ENCODE assay signal across 8 cellular contexts in genomic region chr19:51926784-51927741, GRCh38. TPM values are rescaled to one million over a fixed set of nuclear protein-coding genes. Genes with fewer than 3 reads are reported as not detected.
DNase-seq lines count a peak whose midpoint lies in the region; ATAC-seq and TF ChIP-seq lines count a peak whose summit lies in the region.

ZNF613 (plus strand) TSS chr19:51927472; CDS start chr19:51936221, 8,749 bp downstream.

- ATAC-seq in HG02642 (IDR thresholded peaks at IDR 0.05; ENCODE audit: poor library complexity, unreplicated experiment): peak; percentile 93

- TF ChIP-seq CTCF in GM10266 (IDR thresholded peaks at IDR 0.05; ENCODE audit: control insufficient read depth, insufficient read depth, low read depth, missing control alignments): no peak
- peak in 1 of 2 donors; percentile 47 for TF ChIP-seq CTCF in right atrium auricular region (IDR thresholded peaks at IDR 0.05)
- TF ChIP-seq CTCF in prostate gland (IDR thresholded peaks at IDR 0.05): peak in 1 of 4 experiments; percentile 54

- intact Hi-C loops in prostate gland (cut with DNase I): loop anchor here (2.0 to 5.0 kb wide), 2 partner anchors 22 to 60 kb away; partner anchors contain the start of genes ZNF350 and ZNF649

- H3K27me3 Mint-ChIP-seq in T-helper 1 cell treated with Interleukin-12 subunit alpha and Interleukin-12 subunit beta and Interleukin-4 antibody, amounts not matched to agents 30 μg/mL and 1 μg/mL, for 36 hours (ENCODE audit: low read depth): no peaks in the 10 kb centered on the region

- H3K27ac Mint-ChIP-seq in T-helper 1 cell treated with Interleukin-12 subunit alpha and Interleukin-12 subunit beta and Interleukin-4 antibody, amounts not matched to agents 30 μg/mL and 1 μg/mL, for 36 hours: peak within 1 kb of the TSS; percentile 92

- H3K27ac ChIP-seq in right atrium auricular region: peak within 1 kb of the TSS; percentile 87 to 88
- H3K27ac ChIP-seq in prostate gland: peak within 1 kb of the TSS; percentile 90
- H3K27ac ChIP-seq in urinary bladder (ENCODE audit: low read depth): peak within 1 kb of the TSS; percentile 63

- peak within 1 kb of the TSS; percentile 99 for H3K4me3 Mint-ChIP-seq in T-helper 1 cell treated with Interleukin-12 subunit alpha and Interleukin-12 subunit beta and Interleukin-4 antibody, amounts not matched to agents 30 μg/mL and 1 μg/mL, for 36 hours

- H3K36me3 Mint-ChIP-seq in T-helper 1 cell treated with Interleukin-12 subunit alpha and Interleukin-12 subunit beta and Interleukin-4 antibody, amounts not matched to agents 30 μg/mL and 1 μg/mL, for 36 hours (ENCODE audit: low read depth): peaks cover 41% of the 10 kb centered on the region

- peaks cover 75% of the 10 kb centered on the region for H3K9me3 Mint-ChIP-seq in T-helper 1 cell treated with Interleukin-12 subunit alpha and Interleukin-12 subunit beta and Interleukin-4 antibody, amounts not matched to agents 30 μg/mL and 1 μg/mL, for 36 hours

- peak; percentile 85 for DNase-seq in GM10266 (ENCODE audit: extremely low spot score)
- DNase-seq in NCI-H1436 (lab: John Stamatoyannopoulos, UW): peak; percentile 94
- DNase-seq in anterior cingulate cortex (lab: John Stamatoyannopoulos, UW): peak; percentile 58 to 98 (median 89)
- DNase-seq in right atrium auricular region (ENCODE audit: low spot score): peak; percentile 88
- peak; percentile 89 for DNase-seq in prostate gland (ENCODE audit: low spot score)

- H3K27me3 ChIP-seq in right atrium auricular region (no peaks in the 10 kb centered on the region), prostate gland (replicated peaks; ENCODE audit: insufficient read depth) (no peaks in the 10 kb centered on the region)

- under 1% methylated on average over 52 of the region's 52 CpGs for WGBS in prostate gland
- WGBS in urinary bladder: under 1% methylated on average over 52 of the region's 52 CpGs

- H3K36me3 ChIP-seq in right atrium auricular region (peaks cover 19% of the 10 kb centered on the region), prostate gland (peaks cover 0 to 6% of the 10 kb centered on the region in 2 donors), urinary bladder (ENCODE audit: insufficient read depth) (no peaks in the 10 kb centered on the region)

- peaks cover 6 to 19% of the 10 kb centered on the region in 2 donors for H3K9me3 ChIP-seq in right atrium auricular region
- peaks cover 2% of the 10 kb centered on the region for H3K9me3 ChIP-seq in prostate gland

- TF ChIP-seq POLR2A in prostate gland (IDR thresholded peaks at IDR 0.05): no peak

- H3K4me3 ChIP-seq in right atrium auricular region: peak within 1 kb of the TSS; percentile 79 to 86
- peak within 1 kb of the TSS; percentile 56 to 62 for H3K4me3 ChIP-seq in prostate gland
- peak within 1 kb of the TSS; percentile 70 for H3K4me3 ChIP-seq in urinary bladder (ENCODE audit: low read depth, low read length)

- H3K4me1 ChIP-seq in right atrium auricular region: peaks cover 0 to 9% of the 10 kb centered on the region in 2 donors
- H3K4me1 ChIP-seq in prostate gland (replicated peaks): no peaks in the 10 kb centered on the region
- H3K4me1 ChIP-seq in urinary bladder (ENCODE audit: insufficient read depth): no peaks in the 10 kb centered on the region

- peaks cover 17% of the 10 kb centered on the region for H3K4me1 Mint-ChIP-seq in T-helper 1 cell treated with Interleukin-12 subunit alpha and Interleukin-12 subunit beta and Interleukin-4 antibody, amounts not matched to agents 30 μg/mL and 1 μg/mL, for 36 hours (ENCODE audit: low read depth)

RNA-seq across cellular contexts. Expression of gene ZNF613, which starts in this region (rescaled TPM):
- total RNA-seq in right atrium auricular region (1 to 10 TPM; 4.1 to 5.2 TPM), prostate gland (10 to 100 TPM; 15.4 to 17.0 TPM), urinary bladder (11.3 TPM)
- polyA plus RNA-seq in urinary bladder: 4.3 TPM

Comparison
In these comparisons a context has a peak if more than half of its experiments do, and no peak if none do; other contexts are left out.
1. Peak in every context shown above with its lines: DNase-seq, ATAC-seq, H3K4me3 ChIP-seq and H3K27ac ChIP-seq.